Comparison of ENCODE assay signal across 28 cellular contexts in the genomic region with DNA sequence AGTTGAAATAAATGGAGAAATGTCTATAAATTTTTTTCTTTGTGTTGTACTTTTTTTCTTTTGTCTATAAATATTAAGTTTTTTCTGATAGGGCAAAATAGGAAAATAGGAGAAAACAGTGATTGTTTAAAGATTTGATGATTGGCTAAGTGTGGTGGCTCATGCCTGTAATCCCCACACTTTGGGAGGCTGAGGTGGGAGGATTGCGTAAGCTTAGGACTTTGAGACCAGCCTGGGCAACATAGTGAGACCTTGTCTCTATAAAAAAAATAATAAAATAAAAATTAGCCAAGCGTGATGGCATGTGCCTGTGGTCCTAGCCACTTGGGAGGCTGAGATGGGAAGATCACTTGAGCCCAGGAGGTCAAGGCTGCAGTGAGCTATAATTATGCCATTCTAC.
"Had no signal": no experiment of that assay in that cellular context is flagged by ENCODE, and none has a peak within 500 bp of the region (broad histone marks: within the 10 kb centered on the region; RNA-seq: fewer than 3 reads in every experiment).

No MANE protein-coding gene starts in this region.

- H3K36me3 ChIP-seq: neural progenitor cell, ovary, spleen, suprapubic skin, tibial artery, transverse colon, upper lobe of right lung, uterus had no signal

- H3K27ac ChIP-seq: neural progenitor cell, ovary, parathyroid adenoma, psoas muscle, skin epidermis, spleen, suprapubic skin, testis, transverse colon, upper lobe of right lung, uterus had no signal

- DNase-seq: natural killer cell; occipital lobe; ovary; posterior cingulate gyrus; psoas muscle; right cardiac atrium; spleen; stimulated activated CD4-positive, alpha-beta T cell treated with anti-CD3 and anti-CD28 coated beads, Interleukin-12 subunit alpha, Interleukin-12 subunit beta, amount 100 ng/mL, for 4 hours; stimulated activated CD4-positive, alpha-beta T cell treated with anti-CD3 and anti-CD28 coated beads, Interleukin-1b, Interleukin-23, amount 100 ng/mL, for 48 hours; stimulated activated CD4-positive, alpha-beta T cell treated with anti-CD3 and anti-CD28 coated beads, Interleukin-4, amount 100 ng/mL, for 1 hour; stimulated activated CD4-positive, alpha-beta T cell treated with anti-CD3 and anti-CD28 coated beads, Interleukin-4, amount 100 ng/mL, for 4 hours; stimulated activated CD8-positive, alpha-beta memory T cell treated with anti-CD3 and anti-CD28 coated beads, Interleukin-4, amount 100 ng/mL, for 48 hours; stimulated activated naive CD4-positive, alpha-beta T cell; stimulated activated naive CD8-positive, alpha-beta T cell treated with anti-CD3 and anti-CD28 coated beads, Interleukin-15, amount 100 ng/mL, for 72 hours; stimulated activated naive CD8-positive, alpha-beta T cell treated with anti-CD3 and anti-CD28 coated beads, Interleukin-15, Interleukin-2, amounts not matched to agents 100 U/mL and 50 U/mL, for 24 hours; substantia nigra; testis; tibial artery; transverse colon; upper lobe of right lung; uterus had no signal

- H3K9ac ChIP-seq: neural progenitor cell, parathyroid adenoma had no signal

- ATAC-seq: natural killer cell; psoas muscle; right cardiac atrium; sciatic nerve; stimulated activated memory B cell treated with anti-CD40 and anti-IgM and Interleukin-4, amounts not matched to agents 10 μg/mL and 1 μg/mL and 100 μg/mL, for 72 hours; stimulated activated naive CD8-positive, alpha-beta T cell treated with anti-CD3 and anti-CD28 coated beads, Interleukin-15, amount 100 ng/mL, for 72 hours; stimulated activated naive CD8-positive, alpha-beta T cell treated with anti-CD3 and anti-CD28 coated beads, Interleukin-15, Interleukin-2, amounts not matched to agents 100 U/mL and 50 U/mL, for 24 hours; upper lobe of right lung had no signal

- H3K4me1 ChIP-seq: parathyroid adenoma, psoas muscle, uterus had no signal

- H3K4me2 ChIP-seq: neural progenitor cell, smooth muscle cell had no signal

- H3K27me3 ChIP-seq: neural progenitor cell, ovary, spleen, suprapubic skin, testis, tibial artery, transverse colon, upper lobe of right lung, uterus had no signal

- H3K9me3 ChIP-seq: ovary, psoas muscle, spleen, suprapubic skin, testis, tibial artery, transverse colon, upper lobe of right lung, uterus had no signal

- H3K79me2 ChIP-seq: parathyroid adenoma had no signal

- H2AFZ ChIP-seq: neural progenitor cell, parathyroid adenoma had no signal

- H3K4me3 ChIP-seq: neural progenitor cell, ovary, psoas muscle, skin epidermis, smooth muscle cell, spleen, suprapubic skin, testis, tibial artery, transverse colon, upper lobe of right lung, uterus had no signal
